25 cellular contexts compared by ENCODE assay signal in genomic region chr6:163717106-163717764, GRCh38.
A peak's percentile ranks its signal among the peaks of the same experiment; 100 is the strongest.
DNase-seq lines count a peak whose midpoint lies in the region; ATAC-seq and TF ChIP-seq lines count a peak whose summit lies in the region.
"Had no signal": no experiment of that assay in that cellular context is flagged by ENCODE, and none has a peak within 500 bp of the region (broad histone marks: within the 10 kb centered on the region; RNA-seq: fewer than 3 reads in every experiment).

No MANE protein-coding gene starts in this region.

- H3K4me1 ChIP-seq in lung (ENCODE audit: control insufficient read depth in 2 of 2, insufficient read depth in 2 of 2, low read length in 2 of 2) (no peaks in the 10 kb centered on the region), upper lobe of left lung (peaks cover 6 to 8% (median 8%) of the 10 kb centered on the region in 4 donors)
- H3K4me1 ChIP-seq: prostate gland had no signal

- CTCF ChIA-PET in activated B cell treated with CpG ODN at 0.5 μM for 24 hours (lab: Charles Lee), result no interaction called here

- H3K9me3 Mint-ChIP-seq in activated B cell treated with CpG ODN at 0.5 μM for 24 hours, result no peaks in the 10 kb centered on the region
- H3K9me3 Mint-ChIP-seq: activated naive CD4-positive, alpha-beta T cell treated with anti-CD3 and anti-CD28 coated beads, Interleukin-2, amount 50 U/mL, for 72 hours; CD4-positive, alpha-beta T cell; stimulated activated effector memory CD8-positive, alpha-beta T cell treated with anti-CD3 and anti-CD28 coated beads, Interleukin-12 subunit alpha, Interleukin-12 subunit beta, amount 100 ng/mL, for 72 hours had no signal

- POLR2A ChIA-PET in activated B cell treated with CpG ODN at 0.5 μM for 24 hours (lab: Charles Lee), result no interaction called here

- H3K27me3 ChIP-seq in lung (ENCODE audit: control insufficient read depth, insufficient read depth) (no peaks in the 10 kb centered on the region), upper lobe of left lung (no peaks in the 10 kb centered on the region)
- H3K27me3 ChIP-seq: gastroesophageal sphincter had no signal

- no peak for TF ChIP-seq EP300 in upper lobe of left lung (IDR thresholded peaks at IDR 0.05)

- H3K4me3 Mint-ChIP-seq in activated B cell treated with CpG ODN at 0.5 μM for 24 hours, result peak overlapping the region; percentile 12
- H3K4me3 Mint-ChIP-seq: CD4-positive, alpha-beta T cell; stimulated activated effector memory CD8-positive, alpha-beta T cell treated with anti-CD3 and anti-CD28 coated beads, Interleukin-12 subunit alpha, Interleukin-12 subunit beta, amount 100 ng/mL, for 72 hours; type B pancreatic cell had no signal

- no peaks in the 10 kb centered on the region for H3K27me3 Mint-ChIP-seq in activated B cell treated with CpG ODN at 0.5 μM for 24 hours

- H3K4me3 ChIP-seq in lung, result no peak overlapping the region
- no peak overlapping the region for H3K4me3 ChIP-seq in upper lobe of left lung
- H3K4me3 ChIP-seq: gastroesophageal sphincter, prostate gland had no signal

- peak overlapping the region; percentile 0 for H3K27ac Mint-ChIP-seq in activated B cell treated with CpG ODN at 0.5 μM for 24 hours
- H3K27ac Mint-ChIP-seq: activated naive CD4-positive, alpha-beta T cell treated with anti-CD3 and anti-CD28 coated beads, Interleukin-2, amount 50 U/mL, for 72 hours; CD4-positive, alpha-beta T cell; stimulated activated effector memory CD8-positive, alpha-beta T cell treated with anti-CD3 and anti-CD28 coated beads, Interleukin-12 subunit alpha, Interleukin-12 subunit beta, amount 100 ng/mL, for 72 hours; type B pancreatic cell had no signal

- ATAC-seq in activated B cell treated with CpG ODN at 0.5 μM for 24 hours (ENCODE audit: low read depth) (no peak), lung (ENCODE audit: insufficient read depth, low FRiP score) (peak; percentile 20), upper lobe of left lung (ENCODE audit: low FRiP score in 2 of 2) (peak; percentile 11 to 79), HG03439 (IDR thresholded peaks at IDR 0.05; ENCODE audit: unreplicated experiment) (no peak)
- ATAC-seq: activated naive CD4-positive, alpha-beta T cell treated with anti-CD3 and anti-CD28 coated beads, Interleukin-2, amount 50 U/mL, for 72 hours; gastroesophageal sphincter; stimulated activated effector memory CD8-positive, alpha-beta T cell treated with anti-CD3 and anti-CD28 coated beads, Interleukin-12 subunit alpha, Interleukin-12 subunit beta, amount 100 ng/mL, for 72 hours had no signal

- H3K4me1 Mint-ChIP-seq in activated B cell treated with CpG ODN at 0.5 μM for 24 hours, result peaks cover 55% of the 10 kb centered on the region

- 80 to 90% methylated on average over 9 of the region's 9 CpGs for WGBS in lung, 2 donors
- 79 to 87% methylated on average over 9 of the region's 9 CpGs for WGBS in upper lobe of left lung, 2 donors

- DNase-seq in NCI-H82 (lab: John Stamatoyannopoulos, UW) (peak; percentile 12), NCI-H82 treated with DMSO at 0.1 percent for 48 hours (lab: John Stamatoyannopoulos, UW; ENCODE audit: unreplicated experiment) (no peak), activated B cell treated with CpG ODN at 0.5 μM for 24 hours (no peak), lung (ENCODE audit: low spot score) (no peak), upper lobe of left lung (peak in 1 of 2 donors; percentile 10), ureter (ENCODE audit: low spot score) (no peak), anterior cingulate cortex (lab: John Stamatoyannopoulos, UW) (no peak)
- DNase-seq: activated CD4-positive, alpha-beta T cell treated with anti-CD3 and anti-CD28 coated beads for 48 hours; activated CD8-positive, alpha-beta memory T cell treated with anti-CD3 and anti-CD28 coated beads for 24 hours; amygdala; CD4-positive, alpha-beta T cell; effector CD4-positive, alpha-beta T cell; hippocampal formation; NCI-H1417 treated with DMSO at 0.1 percent for 48 hours; NCI-H2081; NCI-H526 treated with DMSO at 0.1 percent for 48 hours; SIG-M5; WERI-Rb-1 had no signal

- H3K27ac ChIP-seq in lung (ENCODE audit: low read depth in 1 of 2, low read length in 1 of 2) (no peak overlapping the region), upper lobe of left lung (no peak overlapping the region)
- H3K27ac ChIP-seq: 22Rv1, gastroesophageal sphincter, prostate gland, WERI-Rb-1 had no signal

- intact Hi-C loops in activated B cell treated with CpG ODN at 0.5 μM for 24 hours (cut with micrococcal nuclease), result no loop called here

- H3K9me3 ChIP-seq in lung (ENCODE audit: control insufficient read depth in 2 of 2, insufficient read depth in 1 of 2, low read length in 1 of 2) (no peaks in the 10 kb centered on the region), upper lobe of left lung (no peaks in the 10 kb centered on the region)
- H3K9me3 ChIP-seq: gastroesophageal sphincter, prostate gland had no signal

- H3K36me3 ChIP-seq in lung (ENCODE audit: control insufficient read depth in 2 of 2, insufficient read depth in 2 of 2, low read length in 2 of 2), result no peaks in the 10 kb centered on the region
- no peaks in the 10 kb centered on the region for H3K36me3 ChIP-seq in upper lobe of left lung
- H3K36me3 ChIP-seq: gastroesophageal sphincter, prostate gland, WERI-Rb-1 had no signal

- no peak for TF ChIP-seq POLR2A in upper lobe of left lung (IDR thresholded peaks at IDR 0.05)

- no peak for TF ChIP-seq CTCF in activated B cell treated with CpG ODN at 0.5 μM for 24 hours (IDR thresholded peaks at IDR 0.05)
- no peak for TF ChIP-seq CTCF in lung (IDR thresholded peaks at IDR 0.05; ENCODE audit: control extremely low read depth, extremely low read depth)
- no peak for TF ChIP-seq CTCF in upper lobe of left lung (IDR thresholded peaks at IDR 0.05)

- no peaks in the 10 kb centered on the region for H3K36me3 Mint-ChIP-seq in activated B cell treated with CpG ODN at 0.5 μM for 24 hours (ENCODE audit: low read depth)
- H3K36me3 Mint-ChIP-seq: activated naive CD4-positive, alpha-beta T cell treated with anti-CD3 and anti-CD28 coated beads, Interleukin-2, amount 50 U/mL, for 72 hours; stimulated activated effector memory CD8-positive, alpha-beta T cell treated with anti-CD3 and anti-CD28 coated beads, Interleukin-12 subunit alpha, Interleukin-12 subunit beta, amount 100 ng/mL, for 72 hours had no signal

Comparison
In these comparisons a context has a peak if more than half of its experiments do, and no peak if none do; other contexts are left out.
1. ATAC-seq: peak in lung (single experiment) and upper lobe of left lung (2 of 2); none in activated B cell treated with CpG ODN at 0.5 μM for 24 hours (single experiment) and HG03439 (single experiment).